8 cellular contexts compared by ENCODE assay signal in genomic region chr1:183070923-183071618, GRCh38. TPM values are rescaled to one million over a fixed set of nuclear protein-coding genes. Genes with fewer than 3 reads are reported as not detected.
DNase-seq lines count a peak whose midpoint lies in the region; ATAC-seq and TF ChIP-seq lines count a peak whose summit lies in the region.

No MANE protein-coding gene starts in this region.

- TF ChIP-seq CTCF in mucosa of descending colon (IDR thresholded peaks at IDR 0.05): no peak

- H3K4me1 ChIP-seq in mucosa of descending colon (ENCODE audit: low read depth): peaks cover 5% of the 10 kb centered on the region

- no peaks in the 10 kb centered on the region for H3K36me3 ChIP-seq in mucosa of descending colon (ENCODE audit: low read depth)

- no peak overlapping the region for H3K4me3 ChIP-seq in mucosa of descending colon

- peak; percentile 94 for ATAC-seq in GM18870 (IDR thresholded peaks at IDR 0.05; ENCODE audit: unreplicated experiment)
- peak; percentile 88 for ATAC-seq in HG02763 (IDR thresholded peaks at IDR 0.05; ENCODE audit: unreplicated experiment)
- ATAC-seq in left ventricle myocardium superior: peak; percentile 28
- ATAC-seq in activated CD4-positive, CD25-positive, alpha-beta regulatory T cell treated with anti-CD3 and anti-CD28 coated beads, Interleukin-2, amount 50 U/mL, for 24 hours: no peak
- ATAC-seq in mucosa of descending colon: no peak

- peak; percentile 65 for DNase-seq in NCI-H226
- DNase-seq in left ventricle myocardium superior: no peak
- no peak for DNase-seq in NCI-H1694 treated with DMSO at 0.1 percent for 48 hours (lab: John Stamatoyannopoulos, UW)
- DNase-seq in iPS-NIHi7 (ENCODE audit: extremely low spot score): no peak
- no peak for DNase-seq in mucosa of descending colon

- intact Hi-C loops in left ventricle myocardium superior (cut with micrococcal nuclease) (no loop called here), mucosa of descending colon (cut with DNase I, micrococcal nuclease) (no loop called here)

- no peaks in the 10 kb centered on the region for H3K9me3 ChIP-seq in mucosa of descending colon

RNA-seq across cellular contexts. Expression of gene LAMC1, which starts 47.9 kb away (rescaled TPM):
- total RNA-seq in left ventricle myocardium superior (98.7 TPM), mucosa of descending colon (100 to 1,000 TPM in 1 of 3 donors, 10 to 100 TPM in 2; 22.5 to 137 (median 46.7) TPM)

Comparison
In these comparisons a context has a peak if more than half of its experiments do, and no peak if none do; other contexts are left out.
1. ATAC-seq: peak in GM18870 (single experiment), HG02763 (single experiment) and left ventricle myocardium superior (single experiment); none in activated CD4-positive, CD25-positive, alpha-beta regulatory T cell treated with anti-CD3 and anti-CD28 coated beads, Interleukin-2, amount 50 U/mL, for 24 hours (0 of 2) and mucosa of descending colon (single experiment).